In the genomic region with DNA sequence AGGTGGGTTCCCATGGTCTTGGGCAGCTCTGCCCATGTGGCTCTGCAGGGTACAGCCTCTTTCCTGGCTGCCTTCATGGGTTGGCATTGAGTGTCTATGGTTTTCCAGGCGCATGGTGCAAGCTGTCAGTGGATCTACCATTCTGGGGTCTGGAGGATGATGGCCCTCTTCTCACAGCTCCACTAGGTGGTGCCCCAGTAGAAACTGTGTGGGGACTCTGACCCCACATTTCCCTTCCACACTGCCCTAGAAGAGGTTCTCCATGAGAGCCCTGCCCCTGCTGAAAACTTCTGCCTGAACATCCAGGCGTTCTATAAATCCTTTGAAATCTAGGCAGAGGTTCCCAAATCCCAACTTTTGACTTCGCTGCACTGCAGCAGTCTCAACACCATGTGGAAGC, we compare ENCODE assay signal across 2 cellular contexts.
TF ChIP-seq lines count a peak whose summit lies in the region.

No MANE protein-coding gene starts in this region.

TF ChIP-seq in GM23338, 12 proteins besides CTCF, POLR2A, EP300 and RAD21:
- TF ChIP-seq, protein P1, sequence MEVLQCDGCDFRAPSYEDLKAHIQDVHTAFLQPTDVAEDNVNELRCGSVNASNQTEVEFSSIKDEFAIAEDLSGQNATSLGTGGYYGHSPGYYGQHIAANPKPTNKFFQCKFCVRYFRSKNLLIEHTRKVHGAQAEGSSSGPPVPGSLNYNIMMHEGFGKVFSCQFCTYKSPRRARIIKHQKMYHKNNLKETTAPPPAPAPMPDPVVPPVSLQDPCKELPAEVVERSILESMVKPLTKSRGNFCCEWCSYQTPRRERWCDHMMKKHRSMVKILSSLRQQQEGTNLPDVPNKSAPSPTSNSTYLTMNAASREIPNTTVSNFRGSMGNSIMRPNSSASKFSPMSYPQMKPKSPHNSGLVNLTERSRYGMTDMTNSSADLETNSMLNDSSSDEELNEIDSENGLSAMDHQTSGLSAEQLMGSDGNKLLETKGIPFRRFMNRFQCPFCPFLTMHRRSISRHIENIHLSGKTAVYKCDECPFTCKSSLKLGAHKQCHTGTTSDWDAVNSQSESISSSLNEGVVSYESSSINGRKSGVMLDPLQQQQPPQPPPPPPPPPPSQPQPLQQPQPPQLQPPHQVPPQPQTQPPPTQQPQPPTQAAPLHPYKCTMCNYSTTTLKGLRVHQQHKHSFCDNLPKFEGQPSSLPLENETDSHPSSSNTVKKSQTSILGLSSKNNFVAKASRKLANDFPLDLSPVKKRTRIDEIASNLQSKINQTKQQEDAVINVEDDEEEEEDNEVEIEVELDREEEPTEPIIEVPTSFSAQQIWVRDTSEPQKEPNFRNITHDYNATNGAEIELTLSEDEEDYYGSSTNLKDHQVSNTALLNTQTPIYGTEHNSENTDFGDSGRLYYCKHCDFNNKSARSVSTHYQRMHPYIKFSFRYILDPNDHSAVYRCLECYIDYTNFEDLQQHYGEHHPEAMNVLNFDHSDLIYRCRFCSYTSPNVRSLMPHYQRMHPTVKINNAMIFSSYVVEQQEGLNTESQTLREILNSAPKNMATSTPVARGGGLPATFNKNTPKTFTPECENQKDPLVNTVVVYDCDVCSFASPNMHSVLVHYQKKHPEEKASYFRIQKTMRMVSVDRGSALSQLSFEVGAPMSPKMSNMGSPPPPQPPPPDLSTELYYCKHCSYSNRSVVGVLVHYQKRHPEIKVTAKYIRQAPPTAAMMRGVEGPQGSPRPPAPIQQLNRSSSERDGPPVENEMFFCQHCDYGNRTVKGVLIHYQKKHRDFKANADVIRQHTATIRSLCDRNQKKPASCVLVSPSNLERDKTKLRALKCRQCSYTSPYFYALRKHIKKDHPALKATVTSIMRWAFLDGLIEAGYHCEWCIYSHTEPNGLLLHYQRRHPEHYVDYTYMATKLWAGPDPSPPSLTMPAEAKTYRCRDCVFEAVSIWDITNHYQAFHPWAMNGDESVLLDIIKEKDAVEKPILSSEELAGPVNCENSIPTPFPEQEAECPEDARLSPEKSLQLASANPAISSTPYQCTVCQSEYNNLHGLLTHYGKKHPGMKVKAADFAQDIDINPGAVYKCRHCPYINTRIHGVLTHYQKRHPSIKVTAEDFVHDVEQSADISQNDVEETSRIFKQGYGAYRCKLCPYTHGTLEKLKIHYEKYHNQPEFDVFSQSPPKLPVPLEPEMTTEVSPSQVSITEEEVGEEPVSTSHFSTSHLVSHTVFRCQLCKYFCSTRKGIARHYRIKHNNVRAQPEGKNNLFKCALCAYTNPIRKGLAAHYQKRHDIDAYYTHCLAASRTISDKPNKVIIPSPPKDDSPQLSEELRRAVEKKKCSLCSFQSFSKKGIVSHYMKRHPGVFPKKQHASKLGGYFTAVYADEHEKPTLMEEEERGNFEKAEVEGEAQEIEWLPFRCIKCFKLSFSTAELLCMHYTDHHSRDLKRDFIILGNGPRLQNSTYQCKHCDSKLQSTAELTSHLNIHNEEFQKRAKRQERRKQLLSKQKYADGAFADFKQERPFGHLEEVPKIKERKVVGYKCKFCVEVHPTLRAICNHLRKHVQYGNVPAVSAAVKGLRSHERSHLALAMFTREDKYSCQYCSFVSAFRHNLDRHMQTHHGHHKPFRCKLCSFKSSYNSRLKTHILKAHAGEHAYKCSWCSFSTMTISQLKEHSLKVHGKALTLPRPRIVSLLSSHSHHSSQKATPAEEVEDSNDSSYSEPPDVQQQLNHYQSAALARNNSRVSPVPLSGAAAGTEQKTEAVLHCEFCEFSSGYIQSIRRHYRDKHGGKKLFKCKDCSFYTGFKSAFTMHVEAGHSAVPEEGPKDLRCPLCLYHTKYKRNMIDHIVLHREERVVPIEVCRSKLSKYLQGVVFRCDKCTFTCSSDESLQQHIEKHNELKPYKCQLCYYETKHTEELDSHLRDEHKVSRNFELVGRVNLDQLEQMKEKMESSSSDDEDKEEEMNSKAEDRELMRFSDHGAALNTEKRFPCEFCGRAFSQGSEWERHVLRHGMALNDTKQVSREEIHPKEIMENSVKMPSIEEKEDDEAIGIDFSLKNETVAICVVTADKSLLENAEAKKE (CRISPR knock-in tag; IDR thresholded peaks at IDR 0.05): peak; percentile 73
TF ChIP-seq in GM23338: peak in this region for 1; not testable (repeated sequence) for 11.

TF ChIP-seq in WTC11, 78 proteins besides CTCF, POLR2A, EP300 and RAD21:
- TF ChIP-seq, protein P2, sequence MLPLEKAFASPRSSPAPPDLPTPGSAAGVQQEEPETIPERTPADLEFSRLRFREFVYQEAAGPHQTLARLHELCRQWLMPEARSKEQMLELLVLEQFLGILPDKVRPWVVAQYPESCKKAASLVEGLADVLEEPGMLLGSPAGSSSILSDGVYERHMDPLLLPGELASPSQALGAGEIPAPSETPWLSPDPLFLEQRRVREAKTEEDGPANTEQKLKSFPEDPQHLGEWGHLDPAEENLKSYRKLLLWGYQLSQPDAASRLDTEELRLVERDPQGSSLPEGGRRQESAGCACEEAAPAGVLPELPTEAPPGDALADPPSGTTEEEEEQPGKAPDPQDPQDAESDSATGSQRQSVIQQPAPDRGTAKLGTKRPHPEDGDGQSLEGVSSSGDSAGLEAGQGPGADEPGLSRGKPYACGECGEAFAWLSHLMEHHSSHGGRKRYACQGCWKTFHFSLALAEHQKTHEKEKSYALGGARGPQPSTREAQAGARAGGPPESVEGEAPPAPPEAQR (CRISPR knock-in tag; IDR thresholded peaks at IDR 0.05): 0 out of 2 replicates have a peak, but pooled peaks have one; percentile 31
